ENCODE assay signal across 30 cellular contexts in genomic region chr4:174716986-174717770, GRCh38.
DNase-seq lines count a peak whose midpoint lies in the region; ATAC-seq and TF ChIP-seq lines count a peak whose summit lies in the region.
"Had no signal": no experiment of that assay in that cellular context is flagged by ENCODE, and none has a peak within 500 bp of the region (broad histone marks: within the 10 kb centered on the region; RNA-seq: fewer than 3 reads in every experiment).

No MANE protein-coding gene starts in this region.

- intact Hi-C loops in gastrocnemius medialis (cut with DNase I; ENCODE audit: low total_unique reads) = no loop called here

- ATAC-seq in gastrocnemius medialis (no peak), HG03571 (IDR thresholded peaks at IDR 0.05; ENCODE audit: unreplicated experiment) (no peak), HG03460 (IDR thresholded peaks at IDR 0.05; ENCODE audit: unreplicated experiment) (no peak)
- ATAC-seq: activated CD4-positive, alpha-beta T cell treated with anti-CD3 and anti-CD28 coated beads for 36 hours; activated CD8-positive, alpha-beta T cell treated with anti-CD3 and anti-CD28 coated beads for 36 hours; GM12878 had no signal

- no peak overlapping the region for H3K27ac ChIP-seq in ACC112 (ENCODE audit: low read depth, low read length)
- H3K27ac ChIP-seq in gastrocnemius medialis = peak overlapping the region in 3 of 4 donors; percentile 6 to 29 (median 12)
- H3K27ac ChIP-seq: parathyroid adenoma, testis, vagina had no signal

- H3K36me3 ChIP-seq in ACC112 (ENCODE audit: insufficient read depth, low read length) (no peaks in the 10 kb centered on the region), gastrocnemius medialis (no peaks in the 10 kb centered on the region)
- H3K36me3 ChIP-seq: heart left ventricle, vagina had no signal

- H3K27me3 ChIP-seq in ACC112 (ENCODE audit: insufficient read depth, low read length) (no peaks in the 10 kb centered on the region), gastrocnemius medialis (no peaks in the 10 kb centered on the region)
- H3K27me3 ChIP-seq: testis, vagina had no signal

- in situ Hi-C loops in gastrocnemius medialis (cut with MboI; ENCODE audit: low sequenced_read_pairs in 4 of 4) = no loop called here

- TF ChIP-seq POLR2A in gastrocnemius medialis (IDR thresholded peaks at IDR 0.05) = no peak

- DNase-seq in NCI-H69 (lab: John Stamatoyannopoulos, UW) (peak; percentile 55), fibroblast of villous mesenchyme (ENCODE audit: low read depth) (peak; percentile 18), gastrocnemius medialis (no peak), HT-29 (ENCODE audit: low spot score) (no peak), NCI-H1436 (lab: John Stamatoyannopoulos, UW) (no peak)
- DNase-seq: activated CD4-positive, alpha-beta T cell treated with anti-CD3 and anti-CD28 coated beads for 36 hours; activated CD8-positive, alpha-beta T cell treated with anti-CD3 and anti-CD28 coated beads for 36 hours; activated naive CD4-positive, alpha-beta T cell treated with anti-CD3 and anti-CD28 coated beads, Interleukin-2, amount 50 U/mL, for 16 hours; CD8-positive, alpha-beta memory T cell; DMS 273 treated with DMSO at 0.1 percent for 48 hours; effector CD4-positive, alpha-beta T cell; heart left ventricle; Karpas-422; kidney glomerular epithelial cell; NCI-H1417 treated with DMSO at 0.1 percent for 48 hours; NCI-H2081 treated with DMSO at 0.1 percent for 48 hours; NCI-H345; NCI-H774; retina; stimulated activated CD4-positive, alpha-beta T cell treated with anti-CD3 and anti-CD28 coated beads, Interleukin-1b, Interleukin-23, amount 100 ng/mL, for 48 hours; stimulated activated naive CD4-positive, alpha-beta T cell treated with Interleukin-2 at 50 U/mL for 16 hours; SW 1271; testis had no signal

- H3K9me3 ChIP-seq in gastrocnemius medialis = no peaks in the 10 kb centered on the region
- H3K9me3 ChIP-seq: testis, vagina had no signal

- H3K79me2 ChIP-seq in ACC112 (ENCODE audit: control insufficient read depth, insufficient read depth, low read length, unreplicated experiment) = no peaks in the 10 kb centered on the region
- H3K79me2 ChIP-seq: parathyroid adenoma had no signal

- H2AFZ ChIP-seq in ACC112 (ENCODE audit: low read length, unreplicated experiment) = peak overlapping the region; percentile 53
- H2AFZ ChIP-seq: parathyroid adenoma had no signal

- peaks cover 8% of the 10 kb centered on the region for H3K4me1 ChIP-seq in ACC112 (ENCODE audit: control insufficient read depth, insufficient read depth, low read length, unreplicated experiment)
- H3K4me1 ChIP-seq in gastrocnemius medialis = peaks cover 0 to 3% of the 10 kb centered on the region in 2 donors
- H3K4me1 ChIP-seq: parathyroid adenoma, testis, vagina had no signal

- no peak for TF ChIP-seq CTCF in fibroblast of villous mesenchyme (IDR thresholded peaks at IDR 0.05; ENCODE audit: insufficient read depth, low read depth, low read length)
- no peak for TF ChIP-seq CTCF in gastrocnemius medialis (IDR thresholded peaks at IDR 0.05 in 4 of 5, conservative IDR thresholded peaks at IDR 0.05 in 1 of 5)

- no peak overlapping the region for H3K4me3 ChIP-seq in ACC112 (ENCODE audit: low read depth, low read length)
- no peak overlapping the region for H3K4me3 ChIP-seq in fibroblast of villous mesenchyme (ENCODE audit: low read depth, low read length)
- H3K4me3 ChIP-seq in gastrocnemius medialis = no peak overlapping the region
- H3K4me3 ChIP-seq: GM12878, heart left ventricle, smooth muscle cell, testis, vagina had no signal

Comparison
In these comparisons a context has a peak if more than half of its experiments do, and no peak if none do; other contexts are left out.
1. DNase-seq: peak in NCI-H69 (single experiment) and fibroblast of villous mesenchyme (single experiment); none in gastrocnemius medialis (0 of 2), HT-29 (single experiment) and NCI-H1436 (single experiment).